8 cellular contexts compared by ENCODE assay signal in the genomic region with DNA sequence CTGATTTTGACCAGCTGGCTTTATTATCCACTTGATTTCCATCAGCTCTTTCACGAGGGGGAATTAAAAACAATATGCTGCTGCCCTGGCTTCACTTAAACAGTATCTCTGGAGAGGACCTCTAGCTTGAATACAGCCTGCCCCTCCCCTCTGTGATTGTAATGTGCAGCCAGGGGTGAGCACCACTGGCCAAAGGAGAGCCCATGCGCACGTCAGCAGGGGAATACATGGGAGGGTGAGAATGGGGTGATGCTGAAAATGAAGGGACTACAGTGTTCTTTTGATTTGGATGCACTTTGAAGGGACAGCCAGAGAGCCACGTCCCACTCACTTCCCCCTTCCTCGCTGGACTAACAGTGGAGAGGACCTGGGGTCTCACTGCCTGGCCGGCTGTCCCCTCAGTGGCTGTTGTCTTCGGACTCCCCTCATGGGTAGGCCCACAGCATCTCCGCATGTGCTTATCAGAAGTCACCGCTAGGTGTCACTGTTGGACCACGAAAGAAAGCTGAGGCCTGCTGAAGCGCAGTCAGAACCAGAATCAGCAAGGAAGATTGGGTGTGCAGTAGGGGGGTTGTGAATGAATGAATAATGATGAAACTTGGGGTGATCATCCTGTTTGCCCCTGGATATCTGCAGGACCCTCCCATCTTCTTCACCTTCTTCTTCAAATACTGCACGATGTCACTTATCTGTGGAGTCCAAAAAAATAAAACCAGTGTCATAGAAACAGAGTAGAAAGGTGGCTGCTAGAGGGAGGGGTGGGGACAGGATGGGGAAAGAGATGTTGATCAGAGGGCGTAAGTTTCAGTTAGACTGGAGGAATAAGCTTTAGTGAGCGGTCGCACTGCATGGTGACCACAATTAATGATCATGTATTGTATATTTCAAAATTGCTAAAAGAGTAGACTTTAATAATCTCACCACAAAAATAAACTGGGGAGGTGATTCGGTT. TPM values are rescaled to one million over a fixed set of nuclear protein-coding genes. Genes with fewer than 3 reads are reported as not detected.
DNase-seq lines count a peak whose midpoint lies in the region; ATAC-seq and TF ChIP-seq lines count a peak whose summit lies in the region.

No MANE protein-coding gene starts in this region.

- intact Hi-C loops in mucosa of descending colon (cut with DNase I, micrococcal nuclease) = loop anchor here (10.0 kb wide), 3 partner anchors 445 to 915 kb away; no protein-coding TSS in a partner anchor

- ATAC-seq in GM18873 (IDR thresholded peaks at IDR 0.05; ENCODE audit: low FRiP score, unreplicated experiment) (peak; percentile 73), HG03354 (IDR thresholded peaks at IDR 0.05; ENCODE audit: poor library complexity, severe bottlenecking, unreplicated experiment) (peak; percentile 92), mucosa of descending colon (peak; percentile 91)

- H3K4me3 Mint-ChIP-seq in endodermal cell = no peak overlapping the region

- H3K4me1 Mint-ChIP-seq in endodermal cell = no peaks in the 10 kb centered on the region

- H3K27ac ChIP-seq in endodermal cell (ENCODE audit: low read depth, low read length) = no peak overlapping the region

- no peak overlapping the region for H3K9ac ChIP-seq in endodermal cell (ENCODE audit: extremely low read depth, low read length, poor library complexity, severe bottlenecking)

- no peaks in the 10 kb centered on the region for H3K36me3 ChIP-seq in endodermal cell (ENCODE audit: control insufficient read depth, insufficient read depth, low read length)
- H3K36me3 ChIP-seq in mucosa of descending colon (ENCODE audit: low read depth) = no peaks in the 10 kb centered on the region

- DNase-seq in AG20443 (ENCODE audit: low spot score) (peak; percentile 59), NCI-H748 (lab: John Stamatoyannopoulos, UW; ENCODE audit: unreplicated experiment) (peak; percentile 75), endodermal cell (peak; percentile 93), mucosa of descending colon (peak in 2 of 3 donors; percentile 65 to 76)
- peak; percentile 42 to 70 (median 60) for DNase-seq in activated CD8-positive, alpha-beta memory T cell treated with anti-CD3 and anti-CD28 coated beads for 48 hours (ENCODE audit: low read depth in 2 of 3, low spot score in 2 of 3)
- DNase-seq in stimulated activated CD8-positive, alpha-beta memory T cell treated with anti-CD3 and anti-CD28 coated beads, Interleukin-4, amount 100 ng/mL, for 48 hours = peak; percentile 82

- no peaks in the 10 kb centered on the region for H3K4me1 ChIP-seq in endodermal cell (ENCODE audit: control insufficient read depth, insufficient read depth, low read length)
- no peaks in the 10 kb centered on the region for H3K4me1 ChIP-seq in mucosa of descending colon (ENCODE audit: low read depth)

- no peaks in the 10 kb centered on the region for H3K27me3 Mint-ChIP-seq in endodermal cell (ENCODE audit: insufficient read depth)

- H3K4me3 ChIP-seq in endodermal cell (ENCODE audit: low read length) (no peak overlapping the region), mucosa of descending colon (no peak overlapping the region)

- TF ChIP-seq CTCF in endodermal cell (conservative IDR thresholded peaks at IDR 0.05) (peak; percentile 89), mucosa of descending colon (IDR thresholded peaks at IDR 0.05) (peak; percentile 21)

- H3K27ac Mint-ChIP-seq in endodermal cell = no peak overlapping the region

- H3K36me3 Mint-ChIP-seq in endodermal cell (ENCODE audit: low read depth) = no peaks in the 10 kb centered on the region

- 22 to 100% methylated on average over 1 to 10 of the region's 16 CpGs for WGBS in endodermal cell (ENCODE audit: insufficient coverage in 1 of 2, insufficient read length in 1 of 2), 2 experiments

- peaks cover 46% of the 10 kb centered on the region for H3K9me3 Mint-ChIP-seq in endodermal cell

- H3K9me3 ChIP-seq in endodermal cell (ENCODE audit: control insufficient read depth, low read length) (no peaks in the 10 kb centered on the region), mucosa of descending colon (no peaks in the 10 kb centered on the region)

- no peaks in the 10 kb centered on the region for H3K27me3 ChIP-seq in endodermal cell (ENCODE audit: control insufficient read depth, insufficient read depth, low read length, poor library complexity, severe bottlenecking)

RNA-seq across cellular contexts. Expression of a gene that starts 32.8 kb away (rescaled TPM):
- total RNA-seq in endodermal cell (1 to 10 TPM; 3.7 to 4.4 TPM), mucosa of descending colon (1 to 10 TPM in 2 of 3 donors, under 1 TPM in 1; 0.26 to 1.8 (median 1.7) TPM)
- polyA plus RNA-seq in endodermal cell (2013, experiment 1 of 2) = 6.9 TPM
- 7.7 TPM for polyA plus RNA-seq in endodermal cell (2013, experiment 2 of 2)
